5 cellular contexts compared by ENCODE assay signal in genomic region chr3:40477671-40478070, GRCh38. TPM values are rescaled to one million over a fixed set of nuclear protein-coding genes. Genes with fewer than 3 reads are reported as not detected.
A peak's percentile ranks its signal among the peaks of the same experiment; 100 is the strongest.
DNase-seq lines count a peak whose midpoint lies in the region; ATAC-seq, FAIRE-seq and TF ChIP-seq lines count a peak whose summit lies in the region.

No MANE protein-coding gene starts in this region.

- H3K18ac ChIP-seq in H1 (ENCODE audit: extremely low read depth, low read length), result no peak overlapping the region; the same call in 1 of the 2 replicates

- no peak for FAIRE-seq in H1 (lab: Jason Lieb, UNC)

- peak overlapping the region; percentile 88 for H3K4me3 ChIP-seq in NB4 (ENCODE audit: low read depth, low read length)
- H3K4me3 ChIP-seq in H1 (ENCODE audit: extremely low read depth in 1 of 4, insufficient read depth in 2 of 4, low read depth in 3 of 4, low read length in 4 of 4), result peak overlapping the region in 2 of 4 experiments; percentile 72 to 88; a peak in 6 of 8 replicates
- H3K4me3 ChIP-seq in gastrocnemius medialis, result peak overlapping the region; percentile 72 to 98 (median 88)

- no peaks in the 10 kb centered on the region for H3K9me3 ChIP-seq in H1 (ENCODE audit: insufficient read depth in 2 of 2, low read depth in 1 of 2, low read length in 1 of 2)
- H3K9me3 ChIP-seq in gastrocnemius medialis, result no peaks in the 10 kb centered on the region

- no peak overlapping the region for H2BK20ac ChIP-seq in H1 (ENCODE audit: low read length)

- H3K9ac ChIP-seq in H1 (replicated peaks in 1 of 4; ENCODE audit: extremely low read depth in 1 of 4, low read depth in 3 of 4, low read length in 3 of 4), result no peak overlapping the region

- ATAC-seq in gastrocnemius medialis, result peak in 1 of 2 donors; percentile 55

- H2BK12ac ChIP-seq in H1 (ENCODE audit: low read depth, low read length), result no peak overlapping the region

- TF ChIP-seq EP300 in H1 (IDR thresholded peaks at IDR 0.05; ENCODE audit: borderline replicate concordance in 1 of 2, low read depth in 2 of 2, low read length in 2 of 2), result no peak

- in situ Hi-C loops in gastrocnemius medialis (cut with MboI; ENCODE audit: low sequenced_read_pairs in 4 of 4), result no loop called here

- no peak overlapping the region for H3K23ac ChIP-seq in H1 (ENCODE audit: insufficient read length)

- H4K8ac ChIP-seq in H1 (ENCODE audit: extremely low read depth, insufficient read depth, low read length), result no peak overlapping the region

- H2BK5ac ChIP-seq in H1 (ENCODE audit: low read depth, low read length), result no peak overlapping the region

- no peak overlapping the region for H3K14ac ChIP-seq in H1 (ENCODE audit: insufficient read length)

- peak overlapping the region; percentile 63 to 82 for H3K4me2 ChIP-seq in H1 (ENCODE audit: insufficient read depth in 1 of 2, low read depth in 2 of 2, low read length in 2 of 2)

- no peak overlapping the region for H2AK5ac ChIP-seq in H1 (ENCODE audit: low read depth, low read length)

- no peaks in the 10 kb centered on the region for H3K79me2 ChIP-seq in H1 (ENCODE audit: control insufficient read depth in 1 of 2, insufficient read depth in 2 of 2, low read length in 2 of 2)

- H3K79me1 ChIP-seq in H1 (ENCODE audit: low read depth, low read length), result no peaks in the 10 kb centered on the region

- no peak overlapping the region for H2BK120ac ChIP-seq in H1 (replicated peaks; ENCODE audit: low read depth, low read length)

- no peaks in the 10 kb centered on the region for H4K20me1 ChIP-seq in H1 (replicated peaks in 1 of 2; ENCODE audit: control insufficient read depth in 1 of 2, insufficient read depth in 2 of 2, low read length in 2 of 2)

- H3K27me3 ChIP-seq in H1 (replicated peaks in 1 of 4; ENCODE audit: control insufficient read depth in 3 of 4, extremely low read depth in 1 of 4, insufficient read depth in 3 of 4, low read length in 3 of 4), result no peaks in the 10 kb centered on the region
- H3K27me3 ChIP-seq in gastrocnemius medialis, result no peaks in the 10 kb centered on the region

- no peak overlapping the region for H2BK15ac ChIP-seq in H1 (ENCODE audit: low read length)

- WGBS in H1 (ENCODE audit: extremely low coverage in 1 of 2, insufficient coverage in 1 of 2, insufficient read length in 1 of 2, insufficient replicate concordance in 2 of 2, low coverage in 1 of 2, low lambda C conversion rate in 2 of 2, missing lambda C conversion rate in 1 of 2), 2 experiments, result 69% methylated on average over 4 of the region's 4 CpGs; no CpG with 5 or more reads in 1 of the 2 experiments

- H3K4me1 ChIP-seq in H1 (replicated peaks in 1 of 4; ENCODE audit: control insufficient read depth in 3 of 4, insufficient read depth in 4 of 4, low read length in 3 of 4), result peaks cover 0 to 8% (median 3%) of the 10 kb centered on the region in 4 experiments; a peak in 2 of 7 replicates
- peaks cover 4 to 6% of the 10 kb centered on the region in 2 donors for H3K4me1 ChIP-seq in gastrocnemius medialis

- no peak for TF ChIP-seq RAD21 in H1 (IDR thresholded peaks at IDR 0.05 in 1 of 2, conservative IDR thresholded peaks at IDR 0.05 in 1 of 2; ENCODE audit: low read depth in 2 of 2, low read length in 2 of 2)

- peak; percentile 41 for DNase-seq in NB4 (ENCODE audit: low read depth)
- DNase-seq in H1 (ENCODE audit: low read depth in 1 of 2, low spot score in 2 of 2), result no peak
- DNase-seq in gastrocnemius medialis, result peak in 1 of 2 donors; percentile 14
- no peak for DNase-seq in SHP77 treated with DMSO at 0.1 percent for 48 hours (lab: John Stamatoyannopoulos, UW)
- DNase-seq in glomerular visceral epithelial cell (ENCODE audit: extremely low spot score), result no peak

- CTCF ChIA-PET in H1 (lab: Charles Lee; ENCODE audit: partially characterized antibody), result interaction anchor here (1.0 to 1.5 kb wide), 2 partner anchors 28 to 151 kb away, joined by 4 to 5 read pairs; partner anchors contain the start of gene ZNF620

- intact Hi-C loops in gastrocnemius medialis (cut with DNase I; ENCODE audit: low total_unique reads), result loop anchor here (1.0 to 2.0 kb wide), 3 partner anchors 25 to 47 kb away; partner anchors contain the start of gene ZNF621

- H3K36me3 ChIP-seq in H1 (ENCODE audit: control insufficient read depth in 2 of 4, insufficient read depth in 4 of 4, low read length in 3 of 4) (peaks cover 0 to 4% (median 0%) of the 10 kb centered on the region in 4 experiments; a peak in 1 of 8 replicates), gastrocnemius medialis (peaks cover 0 to 35% of the 10 kb centered on the region in 2 donors)

- no peaks in the 10 kb centered on the region for H3K23me2 ChIP-seq in H1 (ENCODE audit: low read depth, low read length)

- no peak overlapping the region for H3K4ac ChIP-seq in H1 (replicated peaks; ENCODE audit: insufficient read length, low read depth, low read length)

- TF ChIP-seq CTCF in NB4 (IDR thresholded peaks at IDR 0.05; ENCODE audit: low read depth, low read length), result no peak
- TF ChIP-seq CTCF in H1 (IDR thresholded peaks at IDR 0.05; ENCODE audit: control extremely low read depth in 1 of 3, insufficient read depth in 1 of 3, low read depth in 1 of 3, low read length in 3 of 3), result no peak
- TF ChIP-seq CTCF in gastrocnemius medialis (IDR thresholded peaks at IDR 0.05 in 4 of 5, conservative IDR thresholded peaks at IDR 0.05 in 1 of 5), result no peak

- H4K91ac ChIP-seq in H1 (replicated peaks; ENCODE audit: insufficient read length, low read length), result no peak overlapping the region

- H3K27ac ChIP-seq in H1 (ENCODE audit: low read depth, low read length) (no peak overlapping the region), gastrocnemius medialis (peak overlapping the region; percentile 77 to 90 (median 80))

- peak overlapping the region; percentile 54; the same call in 1 of the 2 replicates for H2AFZ ChIP-seq in H1 (ENCODE audit: low read length)

- no peak overlapping the region for H3K56ac ChIP-seq in H1 (replicated peaks; ENCODE audit: insufficient read length, low read depth, low read length)

- no peak overlapping the region for H4K5ac ChIP-seq in H1 (ENCODE audit: insufficient read length, low read depth, low read length)

- POLR2A ChIA-PET in H1 (lab: Charles Lee; ENCODE audit: partially characterized antibody), result interaction anchor here (1.3 to 4.2 kb wide), 8 partner anchors 9 to 47 kb away, joined by 5 to 42 read pairs (median 6); partner anchors contain the start of genes RPL14, ZNF620 and ZNF621

- TF ChIP-seq POLR2A in NB4 (IDR thresholded peaks at IDR 0.05; ENCODE audit: extremely low read depth, insufficient read length) (no peak), H1 (IDR thresholded peaks at IDR 0.05; ENCODE audit: control extremely low read depth in 1 of 2, low read depth in 2 of 2, low read length in 2 of 2) (no peak), gastrocnemius medialis (IDR thresholded peaks at IDR 0.05) (no peak)

TF ChIP-seq in H1, 55 proteins besides CTCF, POLR2A, EP300 and RAD21:
- TF ChIP-seq SUZ12 (IDR thresholded peaks at IDR 0.05; ENCODE audit: low read length) (no peak), CHD1 (IDR thresholded peaks at IDR 0.05; ENCODE audit: low read depth, low read length) (no peak)

RNA-seq across cellular contexts. Expression of gene ZNF619, which starts 0.7 kb away (rescaled TPM):
- total RNA-seq in H1 (2021; fragmentation: NEBNext Ultra II Directional; extraction: Animal tissue kit (Norgen Biotek cat#: 25700)), result 7.0 and 8.2 TPM in 2 replicates
- 2.2 and 2.3 TPM in 2 replicates for polyA plus RNA-seq in H1 (2011; rRNA removed)
- 2.4 TPM for polyA plus RNA-seq in H1 (2011; cell fraction: cytosol; rRNA removed)
- 2.6 TPM for polyA plus RNA-seq in H1 (2011; cell fraction: nucleus; rRNA removed)
- polyA plus RNA-seq in H1 (2012, experiment 1 of 2), result 1.6 to 2.3 TPM (median 1.9 TPM) in 4 replicates
- polyA plus RNA-seq in H1 (2012, experiment 2 of 2), result 0.39 TPM
- 4.3 TPM for polyA plus RNA-seq in H1 (2013, experiment 1 of 2)
- 4.5 TPM for polyA plus RNA-seq in H1 (2013, experiment 2 of 2)
- polyA minus RNA-seq in H1 (2011; rRNA and poly(A)+ RNA removed), result 9.5 and 10.1 TPM in 2 replicates
- 3.4 TPM for polyA minus RNA-seq in H1 (2011; cell fraction: cytosol; rRNA and poly(A)+ RNA removed)
- 6.2 TPM for polyA minus RNA-seq in H1 (2011; cell fraction: nucleus; rRNA and poly(A)+ RNA removed)
- 1 to 10 TPM; 1.9 to 7.2 (median 2.7) TPM for total RNA-seq in gastrocnemius medialis

RNA-seq across cellular contexts. Expression of gene RPL14, which starts 20.5 kb away (rescaled TPM):
- 2,341 and 2,363 TPM in 2 replicates for total RNA-seq in H1 (2021; fragmentation: NEBNext Ultra II Directional; extraction: Animal tissue kit (Norgen Biotek cat#: 25700))
- polyA plus RNA-seq in H1 (2011; rRNA removed), result 201 and 1,192 TPM in 2 replicates
- polyA plus RNA-seq in H1 (2011; cell fraction: cytosol; rRNA removed), result 488 TPM
- polyA plus RNA-seq in H1 (2011; cell fraction: nucleus; rRNA removed), result 388 TPM
- 1,251 to 1,928 TPM (median 1,513 TPM) in 4 replicates for polyA plus RNA-seq in H1 (2012, experiment 1 of 2)
- 434 TPM for polyA plus RNA-seq in H1 (2012, experiment 2 of 2)
- 1,499 TPM for polyA plus RNA-seq in H1 (2013, experiment 1 of 2)
- polyA plus RNA-seq in H1 (2013, experiment 2 of 2), result 1,447 TPM
- polyA minus RNA-seq in H1 (2011; rRNA and poly(A)+ RNA removed), result 455 and 547 TPM in 2 replicates
- 929 TPM for polyA minus RNA-seq in H1 (2011; cell fraction: cytosol; rRNA and poly(A)+ RNA removed)
- 302 TPM for polyA minus RNA-seq in H1 (2011; cell fraction: nucleus; rRNA and poly(A)+ RNA removed)
- 100 to 1,000 TPM; 170 to 330 (median 296) TPM for total RNA-seq in gastrocnemius medialis

RNA-seq across cellular contexts. Expression of gene ZNF620, which starts 28.2 kb away (rescaled TPM):
- 20.2 and 21.4 TPM in 2 replicates for total RNA-seq in H1 (2021; fragmentation: NEBNext Ultra II Directional; extraction: Animal tissue kit (Norgen Biotek cat#: 25700))
- polyA plus RNA-seq in H1 (2011; rRNA removed), result 5.1 and 5.3 TPM in 2 replicates
- polyA plus RNA-seq in H1 (2011; cell fraction: cytosol; rRNA removed), result 8.4 TPM
- 7.3 TPM for polyA plus RNA-seq in H1 (2011; cell fraction: nucleus; rRNA removed)
- 8.1 to 11.6 TPM (median 10.8 TPM) in 4 replicates for polyA plus RNA-seq in H1 (2012, experiment 1 of 2)
- polyA plus RNA-seq in H1 (2012, experiment 2 of 2), result 1.4 TPM
- 11.6 TPM for polyA plus RNA-seq in H1 (2013, experiment 1 of 2)
- 11.0 TPM for polyA plus RNA-seq in H1 (2013, experiment 2 of 2)
- 12.3 and 16.0 TPM in 2 replicates for polyA minus RNA-seq in H1 (2011; rRNA and poly(A)+ RNA removed)
- 11.3 TPM for polyA minus RNA-seq in H1 (2011; cell fraction: cytosol; rRNA and poly(A)+ RNA removed)
- polyA minus RNA-seq in H1 (2011; cell fraction: nucleus; rRNA and poly(A)+ RNA removed), result 17.8 TPM
- 1 to 10 TPM in 2 of 4 donors, under 1 TPM in 2; 0.33 to 4.2 (median 1.9) TPM for total RNA-seq in gastrocnemius medialis

RNA-seq across cellular contexts. Expression of gene ZNF621, which starts 47.1 kb away (rescaled TPM):
- total RNA-seq in H1 (2021; fragmentation: NEBNext Ultra II Directional; extraction: Animal tissue kit (Norgen Biotek cat#: 25700)), result 15.4 and 15.8 TPM in 2 replicates
- 9.4 and 10.9 TPM in 2 replicates for polyA plus RNA-seq in H1 (2011; rRNA removed)
- 10.1 TPM for polyA plus RNA-seq in H1 (2011; cell fraction: cytosol; rRNA removed)
- 16.4 TPM for polyA plus RNA-seq in H1 (2011; cell fraction: nucleus; rRNA removed)
- polyA plus RNA-seq in H1 (2012, experiment 1 of 2), result 9.2 to 14.0 TPM (median 12.0 TPM) in 4 replicates
- polyA plus RNA-seq in H1 (2012, experiment 2 of 2), result 2.0 TPM
- polyA plus RNA-seq in H1 (2013, experiment 1 of 2), result 15.1 TPM
- polyA plus RNA-seq in H1 (2013, experiment 2 of 2), result 14.2 TPM
- 18.7 and 25.0 TPM in 2 replicates for polyA minus RNA-seq in H1 (2011; rRNA and poly(A)+ RNA removed)
- 10.0 TPM for polyA minus RNA-seq in H1 (2011; cell fraction: cytosol; rRNA and poly(A)+ RNA removed)
- polyA minus RNA-seq in H1 (2011; cell fraction: nucleus; rRNA and poly(A)+ RNA removed), result 24.6 TPM
- total RNA-seq in gastrocnemius medialis, result 1 to 10 TPM; 5.7 to 8.4 (median 7.4) TPM
